In genomic region chr9:128108784-128109709, GRCh38 we compare ENCODE assay signal across 3 cellular contexts.
TF ChIP-seq lines count a peak whose summit lies in the region.

No MANE protein-coding gene starts in this region.

TF ChIP-seq in SK-N-SH, 30 proteins besides CTCF, POLR2A, EP300 and RAD21 (continued from another document):
- TF ChIP-seq NFIC (IDR thresholded peaks at IDR 0.05; ENCODE audit: borderline replicate concordance) (no peak), SIN3A (IDR thresholded peaks at IDR 0.05; ENCODE audit: borderline replicate concordance, low read depth, low read length) (no peak), TEAD4 (IDR thresholded peaks at IDR 0.05; ENCODE audit: borderline replicate concordance, insufficient read depth) (no peak), FOSL2 (IDR thresholded peaks at IDR 0.05; ENCODE audit: borderline replicate concordance, low read depth) (no peak)
TF ChIP-seq in SK-N-SH: peak in this region for 0.

TF ChIP-seq in SK-N-SH treated with all-trans-retinoic acid at 6 μM for 48 hours, 23 proteins besides CTCF, POLR2A, EP300 and RAD21 (continued from another document):
- no peak for TF ChIP-seq PPARA (CRISPR knock-in tag; IDR thresholded peaks at IDR 0.05; ENCODE audit: borderline replicate concordance)
- TF ChIP-seq, protein P1, sequence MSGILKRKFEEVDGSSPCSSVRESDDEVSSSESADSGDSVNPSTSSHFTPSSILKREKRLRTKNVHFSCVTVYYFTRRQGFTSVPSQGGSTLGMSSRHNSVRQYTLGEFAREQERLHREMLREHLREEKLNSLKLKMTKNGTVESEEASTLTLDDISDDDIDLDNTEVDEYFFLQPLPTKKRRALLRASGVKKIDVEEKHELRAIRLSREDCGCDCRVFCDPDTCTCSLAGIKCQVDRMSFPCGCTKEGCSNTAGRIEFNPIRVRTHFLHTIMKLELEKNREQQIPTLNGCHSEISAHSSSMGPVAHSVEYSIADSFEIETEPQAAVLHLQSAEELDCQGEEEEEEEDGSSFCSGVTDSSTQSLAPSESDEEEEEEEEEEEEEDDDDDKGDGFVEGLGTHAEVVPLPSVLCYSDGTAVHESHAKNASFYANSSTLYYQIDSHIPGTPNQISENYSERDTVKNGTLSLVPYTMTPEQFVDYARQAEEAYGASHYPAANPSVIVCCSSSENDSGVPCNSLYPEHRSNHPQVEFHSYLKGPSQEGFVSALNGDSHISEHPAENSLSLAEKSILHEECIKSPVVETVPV (CRISPR knock-in tag; IDR thresholded peaks at IDR 0.05), result no peak
- no peak for TF ChIP-seq TSHZ2 (CRISPR knock-in tag; IDR thresholded peaks at IDR 0.05)
- TF ChIP-seq GLIS3 (CRISPR knock-in tag; IDR thresholded peaks at IDR 0.05), result no peak
- TF ChIP-seq TOX (CRISPR knock-in tag; IDR thresholded peaks at IDR 0.05; ENCODE audit: borderline replicate concordance), result no peak
- no peak for TF ChIP-seq ZC3H10 (CRISPR knock-in tag; IDR thresholded peaks at IDR 0.05)
- no peak for TF ChIP-seq ESRRG (CRISPR knock-in tag; IDR thresholded peaks at IDR 0.05)
- no peak for TF ChIP-seq CREB5 (CRISPR knock-in tag; IDR thresholded peaks at IDR 0.05; ENCODE audit: low read depth)
- no peak for TF ChIP-seq ZNF8 (CRISPR knock-in tag; IDR thresholded peaks at IDR 0.05)
- no peak for TF ChIP-seq OSR1 (CRISPR knock-in tag; IDR thresholded peaks at IDR 0.05)
- TF ChIP-seq TCF4 (CRISPR knock-in tag; IDR thresholded peaks at IDR 0.05; ENCODE audit: borderline replicate concordance), result no peak
- TF ChIP-seq CSDC2 (CRISPR knock-in tag; IDR thresholded peaks at IDR 0.05), result no peak
- TF ChIP-seq ZNF565 (CRISPR knock-in tag; conservative IDR thresholded peaks at IDR 0.05; ENCODE audit: low read depth), result no peak
- TF ChIP-seq ZNF70 (CRISPR knock-in tag; IDR thresholded peaks at IDR 0.05), result no peak
- TF ChIP-seq ARNTL (CRISPR knock-in tag; IDR thresholded peaks at IDR 0.05; ENCODE audit: borderline replicate concordance, low read depth), result no peak

TF ChIP-seq in liver, 16 proteins besides CTCF, POLR2A, EP300 and RAD21:
- TF ChIP-seq, protein P2, sequence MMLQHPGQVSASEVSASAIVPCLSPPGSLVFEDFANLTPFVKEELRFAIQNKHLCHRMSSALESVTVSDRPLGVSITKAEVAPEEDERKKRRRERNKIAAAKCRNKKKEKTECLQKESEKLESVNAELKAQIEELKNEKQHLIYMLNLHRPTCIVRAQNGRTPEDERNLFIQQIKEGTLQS (IDR thresholded peaks at IDR 0.05), result no peak
- no peak for TF ChIP-seq FOXA2 (IDR thresholded peaks at IDR 0.05)
- no peak for TF ChIP-seq SP1 (IDR thresholded peaks at IDR 0.05)
- peak in 1 of 2 donors; percentile 15 for TF ChIP-seq RXRA (IDR thresholded peaks at IDR 0.05)
- TF ChIP-seq ZBTB33 (IDR thresholded peaks at IDR 0.05), result peak; percentile 33
- no peak for TF ChIP-seq TAF1 (conservative IDR thresholded peaks at IDR 0.05)
